In genomic region chr6:122372647-122373046, GRCh38 we compare ENCODE assay signal across 11 cellular contexts. TPM values are rescaled to one million over a fixed set of nuclear protein-coding genes. Genes with fewer than 3 reads are reported as not detected.
DNase-seq lines count a peak whose midpoint lies in the region; ATAC-seq, FAIRE-seq and TF ChIP-seq lines count a peak whose summit lies in the region.
"Had no signal": no experiment of that assay in that cellular context is flagged by ENCODE, and none has a peak within 500 bp of the region (broad histone marks: within the 10 kb centered on the region; RNA-seq: fewer than 3 reads in every experiment).

No MANE protein-coding gene starts in this region.

- no peak overlapping the region for H3K4me3 Mint-ChIP-seq in GM23338
- H3K4me3 Mint-ChIP-seq: activated CD4-positive, alpha-beta T cell treated with anti-CD3 and anti-CD28 coated beads, Interleukin-2, amount 10 ng/mL, durations not matched to agents 24 days and 14 days had no signal

- 0% methylated on average over 2 of the region's 2 CpGs for WGBS in A549 (ENCODE audit: missing lambda C conversion rate)
- 1% methylated on average over 2 of the region's 2 CpGs for WGBS in SK-N-SH (ENCODE audit: low lambda C conversion rate)

- TF ChIP-seq EP300 in A549 (IDR thresholded peaks at IDR 0.05) (no peak), SK-N-SH (IDR thresholded peaks at IDR 0.05; ENCODE audit: borderline replicate concordance in 1 of 2, low read depth in 1 of 2, low read length in 1 of 2) (no peak)

- no peaks in the 10 kb centered on the region for H3K27me3 Mint-ChIP-seq in GM23338 (ENCODE audit: insufficient read depth, low read depth, poor library complexity)

- no peak for DNase-seq in A549 (ENCODE audit: low read depth in 1 of 2, low spot score in 1 of 2)
- DNase-seq in GM23338 (ENCODE audit: low spot score): peak; percentile 22
- DNase-seq in SK-N-SH: no peak
- peak; percentile 13 for DNase-seq in inferior parietal cortex (ENCODE audit: extremely low spot score)
- DNase-seq in MV-4-11 (lab: John Stamatoyannopoulos, UW): no peak
- no peak for DNase-seq in KG1 (lab: John Stamatoyannopoulos, UW)
- DNase-seq: activated CD4-positive, alpha-beta T cell treated with anti-CD3 and anti-CD28 coated beads, Interleukin-2, amount 10 ng/mL, durations not matched to agents 24 days and 14 days; activated naive CD4-positive, alpha-beta T cell treated with anti-CD3 and anti-CD28 coated beads, Interleukin-2, amount 50 U/mL, for 16 hours had no signal

- H3K27ac Mint-ChIP-seq in GM23338: no peak overlapping the region
- H3K27ac Mint-ChIP-seq: activated CD4-positive, alpha-beta T cell treated with anti-CD3 and anti-CD28 coated beads, Interleukin-2, amount 10 ng/mL, durations not matched to agents 24 days and 14 days had no signal

- H3K27ac ChIP-seq in A549 (no peak overlapping the region), GM23338 (ENCODE audit: low read depth) (no peak overlapping the region), SK-N-SH (ENCODE audit: low read depth in 2 of 2, low read length in 1 of 2) (no peak overlapping the region)

- H3K27me3 ChIP-seq in GM23338 (ENCODE audit: insufficient read depth) (no peaks in the 10 kb centered on the region), SK-N-SH (ENCODE audit: insufficient read depth) (peaks cover 5% of the 10 kb centered on the region; the same call in 1 of the 2 replicates)

- H3K9ac ChIP-seq in SK-N-SH: no peak overlapping the region

- H3K9me3 ChIP-seq in A549: no peaks in the 10 kb centered on the region
- H3K9me3 ChIP-seq in SK-N-SH: no peaks in the 10 kb centered on the region

- H3F3A ChIP-seq in GM23338 (replicated peaks; ENCODE audit: low read depth) (no peaks in the 10 kb centered on the region), SK-N-SH (replicated peaks; ENCODE audit: insufficient read depth) (no peaks in the 10 kb centered on the region)

- TF ChIP-seq POLR2A in A549 (IDR thresholded peaks at IDR 0.05; ENCODE audit: low read length): no peak

- TF ChIP-seq CTCF in A549 (IDR thresholded peaks at IDR 0.05): 0 out of 3 replicates have a peak, but pooled peaks have one; percentile 17
- TF ChIP-seq CTCF in GM23338 (conservative IDR thresholded peaks at IDR 0.05; ENCODE audit: low read depth in 2 of 2): peak; percentile 44 to 47
- peak; percentile 55 for TF ChIP-seq CTCF in SK-N-SH (IDR thresholded peaks at IDR 0.05)

- H4K20me1 ChIP-seq in GM23338 (replicated peaks; ENCODE audit: insufficient read depth) (no peaks in the 10 kb centered on the region), SK-N-SH (ENCODE audit: insufficient read depth) (no peaks in the 10 kb centered on the region)

- POLR2A ChIA-PET in A549 (lab: Yijun Ruan, JAX): no interaction called here
- POLR2A ChIA-PET in SK-N-SH (lab: Yijun Ruan, JAX): no interaction called here

- H3K4me1 Mint-ChIP-seq in GM23338: no peaks in the 10 kb centered on the region

- H3K36me3 Mint-ChIP-seq in GM23338 (ENCODE audit: low read depth): no peaks in the 10 kb centered on the region

- H3K4me1 ChIP-seq in A549 (no peaks in the 10 kb centered on the region), GM23338 (ENCODE audit: insufficient read depth) (no peaks in the 10 kb centered on the region), SK-N-SH (ENCODE audit: control insufficient read depth in 1 of 2, insufficient read depth in 2 of 2, low read depth in 1 of 2, low read length in 1 of 2) (no peaks in the 10 kb centered on the region)

- H3K4me3 ChIP-seq in A549 (no peak overlapping the region), GM23338 (no peak overlapping the region), SK-N-SH (ENCODE audit: low read depth in 2 of 2, low read length in 1 of 2) (no peak overlapping the region)

- CTCF ChIA-PET in A549 (lab: Yijun Ruan, JAX) (no interaction called here), SK-N-SH (lab: Yijun Ruan, JAX) (interaction anchor here (0.6 to 0.9 kb wide), 6 partner anchors 9 to 1315 kb away, joined by 3 to 5 read pairs (median 3); no protein-coding TSS in a partner anchor)

- H3K79me2 ChIP-seq in GM23338 (replicated peaks; ENCODE audit: insufficient read depth): no peaks in the 10 kb centered on the region
- H3K79me2 ChIP-seq in SK-N-SH (ENCODE audit: insufficient read depth): no peaks in the 10 kb centered on the region

- H3K4me2 ChIP-seq in A549 (no peak overlapping the region), GM23338 (no peak overlapping the region), SK-N-SH (no peak overlapping the region)

- no peak overlapping the region for H2AFZ ChIP-seq in GM23338
- no peak overlapping the region for H2AFZ ChIP-seq in SK-N-SH (ENCODE audit: low read depth)

- H3K36me3 ChIP-seq in GM23338 (ENCODE audit: insufficient read depth) (no peaks in the 10 kb centered on the region), SK-N-SH (replicated peaks in 1 of 2; ENCODE audit: control insufficient read depth in 1 of 2, insufficient read depth in 2 of 2, low read length in 1 of 2) (no peaks in the 10 kb centered on the region)

- no peak for FAIRE-seq in A549 (lab: Jason Lieb, UNC)

- H3K9me3 Mint-ChIP-seq in GM23338: no peaks in the 10 kb centered on the region
- H3K9me3 Mint-ChIP-seq: activated CD4-positive, alpha-beta T cell treated with anti-CD3 and anti-CD28 coated beads, Interleukin-2, amount 10 ng/mL, durations not matched to agents 24 days and 14 days had no signal

- H3K9me2 ChIP-seq in GM23338 (ENCODE audit: insufficient read depth) (no peaks in the 10 kb centered on the region), SK-N-SH (no peaks in the 10 kb centered on the region)

- ATAC-seq in A549 (no peak), GM23338 (no peak), GM19328 (IDR thresholded peaks at IDR 0.05; ENCODE audit: unreplicated experiment) (no peak), GM18858 (IDR thresholded peaks at IDR 0.05; ENCODE audit: unreplicated experiment) (no peak)
- ATAC-seq: sciatic nerve had no signal

- TF ChIP-seq RAD21 in A549 (conservative IDR thresholded peaks at IDR 0.05 in 1 of 2, IDR thresholded peaks at IDR 0.05 in 1 of 2) (0 out of 5 replicates have a peak, but pooled peaks have one; percentile 6 to 22), SK-N-SH (IDR thresholded peaks at IDR 0.05; ENCODE audit: low read length) (peak; percentile 74)

TF ChIP-seq in A549, 52 proteins besides CTCF, POLR2A, EP300 and RAD21 (continues in another document):
- no peak for TF ChIP-seq JUN (IDR thresholded peaks at IDR 0.05)
- no peak for TF ChIP-seq BHLHE40 (IDR thresholded peaks at IDR 0.05; ENCODE audit: low read depth, low read length)
- TF ChIP-seq BCL3 (IDR thresholded peaks at IDR 0.05): no peak
- no peak for TF ChIP-seq PHF8 (IDR thresholded peaks at IDR 0.05; ENCODE audit: borderline replicate concordance, low read depth)
- no peak for TF ChIP-seq MAFK (IDR thresholded peaks at IDR 0.05; ENCODE audit: partially characterized antibody)

TF ChIP-seq in GM23338, 12 proteins besides CTCF, POLR2A, EP300 and RAD21 (continues in another document):
- TF ChIP-seq STAT1 (IDR thresholded peaks at IDR 0.05; ENCODE audit: unreplicated experiment) (no peak), JUNB (IDR thresholded peaks at IDR 0.05; ENCODE audit: unreplicated experiment) (no peak), ZNF331 (CRISPR knock-in tag; IDR thresholded peaks at IDR 0.05; ENCODE audit: low read depth) (no peak), POLR2AphosphoS5 (IDR thresholded peaks at IDR 0.05; ENCODE audit: low read depth) (no peak), EZH2phosphoT487 (IDR thresholded peaks at IDR 0.05; ENCODE audit: unreplicated experiment) (no peak), NANOG (IDR thresholded peaks at IDR 0.05; ENCODE audit: borderline replicate concordance) (no peak), ZNF114 (CRISPR knock-in tag; IDR thresholded peaks at IDR 0.05) (no peak)

TF ChIP-seq in SK-N-SH, 30 proteins besides CTCF, POLR2A, EP300 and RAD21:
- no peak for TF ChIP-seq PBX3 (IDR thresholded peaks at IDR 0.05)
- TF ChIP-seq SMC3 (IDR thresholded peaks at IDR 0.05; ENCODE audit: low read depth, low read length): peak; percentile 34; the same call in 1 of the 2 replicates

RNA-seq across cellular contexts. Expression of gene HSF2, which starts 26.8 kb away (rescaled TPM):
- polyA plus RNA-seq in A549 (2011; rRNA removed) (25.9 and 27.9 TPM in 2 replicates), A549 (2017; fragmentation: RNase III; extraction: RNeasy Plus Mini Kit Qiagen cat#74134 plus additional on column Dnase treatment) (8.3 to 9.2 TPM (median 8.4 TPM) in 3 replicates), GM23338 (2016; fragmentation: Nextera tagmentation; extraction: Ambion mirVana) (10.0 and 10.4 TPM in 2 replicates), SK-N-SH (2012; rRNA removed) (22.2 and 28.0 TPM in 2 replicates)
- polyA plus RNA-seq in A549 (2012; cell fraction: cytosol; rRNA removed): 8.4 and 9.0 TPM in 2 replicates
- polyA plus RNA-seq in A549 (2012; cell fraction: nucleus; rRNA removed): 7.9 and 8.2 TPM in 2 replicates
- 11.0 and 14.4 TPM in 2 replicates for polyA minus RNA-seq in A549 (2011; rRNA and poly(A)+ RNA removed)
- 17.8 and 18.1 TPM in 2 replicates for total RNA-seq in GM23338 (2014; rRNA removed; shearing (Covaris generic))
- 25.0 and 26.3 TPM in 2 replicates for polyA plus RNA-seq in SK-N-SH (2012; cell fraction: cytosol; rRNA removed)
- polyA plus RNA-seq in SK-N-SH (2012; cell fraction: nucleus; rRNA removed): 37.1 and 60.8 TPM in 2 replicates

Comparison
In these comparisons a context has a peak if more than half of its experiments do, and no peak if none do; other contexts are left out.
1. DNase-seq: peak in GM23338 (single experiment) and inferior parietal cortex (single experiment); none in A549 (0 of 2), SK-N-SH (single experiment), MV-4-11 (single experiment) and KG1 (single experiment).
2. Of the 12 proteins assayed by ChIP-seq in both A549 and SK-N-SH: peak only in A549: none; only in SK-N-SH: SMC3; in both: CTCF and RAD21; in neither: 9.
3. Peak in every context shown above with its lines, with median percentiles within 50 percentile points of each other: CTCF ChIP-seq.